In genomic region chr4:51844157-51845054, GRCh38 we compare ENCODE assay signal across 8 cellular contexts. TPM values are rescaled to one million over a fixed set of nuclear protein-coding genes. Genes with fewer than 3 reads are reported as not detected.
DNase-seq lines count a peak whose midpoint lies in the region; ATAC-seq and TF ChIP-seq lines count a peak whose summit lies in the region.

No MANE protein-coding gene starts in this region.

- TF ChIP-seq EP300 in upper lobe of left lung (IDR thresholded peaks at IDR 0.05) = no peak

- peak; percentile 36 for ATAC-seq in HG02678 (IDR thresholded peaks at IDR 0.05; ENCODE audit: unreplicated experiment)
- peak; percentile 64 to 77 (median 74) for ATAC-seq in heart left ventricle
- peak; percentile 81 to 86 for ATAC-seq in upper lobe of left lung (ENCODE audit: low FRiP score in 2 of 2)

- H3K27ac ChIP-seq in adipose tissue (ENCODE audit: low read depth, low read length) = peak overlapping the region; percentile 51
- peak overlapping the region; percentile 76 to 99 (median 91) for H3K27ac ChIP-seq in heart left ventricle
- H3K27ac ChIP-seq in upper lobe of left lung = peak overlapping the region; percentile 92 to 97 (median 95)

- H3K4me3 ChIP-seq in GM12864 (ENCODE audit: low read depth, low read length) (peak overlapping the region; percentile 91), heart left ventricle (peak overlapping the region; percentile 68 to 95 (median 88)), upper lobe of left lung (peak overlapping the region; percentile 63 to 98 (median 94))

- H3K4me1 ChIP-seq in heart left ventricle (peaks cover 0 to 24% (median 11%) of the 10 kb centered on the region in 12 donors), upper lobe of left lung (peaks cover 0 to 15% (median 11%) of the 10 kb centered on the region in 4 donors)

- 0 to 1% (median 0%) methylated on average over 67 to 71 of the region's 71 CpGs for WGBS in adipose tissue, 3 donors
- WGBS in heart left ventricle, 4 donors = 0 to 1% (median 1%) methylated on average over 27 to 71 of the region's 71 CpGs
- 1% methylated on average over 11 to 61 of the region's 71 CpGs for WGBS in upper lobe of left lung, 2 donors

- TF ChIP-seq POLR2A in heart left ventricle (IDR thresholded peaks at IDR 0.05) (peak in 1 of 2 donors; percentile 60), upper lobe of left lung (IDR thresholded peaks at IDR 0.05) (peak in 3 of 4 donors; percentile 7 to 62 (median 55))

- peak; percentile 74 for DNase-seq in GM12864 (ENCODE audit: low read depth)
- peak; percentile 79 for DNase-seq in NCI-H1105 treated with DMSO at 0.1 percent for 48 hours (lab: John Stamatoyannopoulos, UW)
- DNase-seq in SW 1271 (lab: John Stamatoyannopoulos, UW) = peak; percentile 64 to 84
- peak; percentile 93 to 96 (median 94) for DNase-seq in heart left ventricle
- peak; percentile 93 for DNase-seq in pons (ENCODE audit: low spot score)
- DNase-seq in upper lobe of left lung = peak; percentile 97

- H3K36me3 ChIP-seq in heart left ventricle = peaks cover 0 to 14% (median 0%) of the 10 kb centered on the region in 9 donors
- H3K36me3 ChIP-seq in upper lobe of left lung = peaks cover 0 to 8% (median 0%) of the 10 kb centered on the region in 4 donors

- H3K9me3 ChIP-seq in heart left ventricle = no peaks in the 10 kb centered on the region
- H3K9me3 ChIP-seq in upper lobe of left lung = no peaks in the 10 kb centered on the region

- TF ChIP-seq CTCF in GM12864 (IDR thresholded peaks at IDR 0.05; ENCODE audit: low read depth, low read length, missing control alignments) = no peak
- no peak for TF ChIP-seq CTCF in heart left ventricle (IDR thresholded peaks at IDR 0.05)
- TF ChIP-seq CTCF in upper lobe of left lung (IDR thresholded peaks at IDR 0.05) = no peak

- H3K27me3 ChIP-seq in heart left ventricle (no peaks in the 10 kb centered on the region), upper lobe of left lung (no peaks in the 10 kb centered on the region)

- intact Hi-C loops in heart left ventricle (cut with DNase I) = loop anchor here in 5 of 10 donors (5.0 to 10.0 kb wide), 3 partner anchors 48 to 200 kb away; partner anchors contain the start of gene SGCB (in 4 of the 5)

RNA-seq across cellular contexts. Expression of gene DCUN1D4, which starts 1.5 kb away (rescaled TPM):
- polyA plus RNA-seq in adipose tissue = 10 to 100 TPM in 2 of 3 donors, 1 to 10 TPM in 1; 6.7 to 23.1 (median 15.5) TPM
- 10 to 100 TPM; 16.6 to 54.0 (median 38.1) TPM for total RNA-seq in heart left ventricle
- 10 to 100 TPM; 10.4 to 19.1 TPM for polyA plus RNA-seq in heart left ventricle
- total RNA-seq in upper lobe of left lung = 10 to 100 TPM; 18.8 to 47.6 (median 31.2) TPM

Comparison
In these comparisons a context has a peak if more than half of its experiments do, and no peak if none do; other contexts are left out.
1. Peak in every context shown above with its lines: DNase-seq, ATAC-seq, H3K4me3 ChIP-seq and H3K27ac ChIP-seq.